In genomic region chr7:47543659-47544058, GRCh38 we compare ENCODE assay signal across 24 cellular contexts. TPM values are rescaled to one million over a fixed set of nuclear protein-coding genes. Genes with fewer than 3 reads are reported as not detected.
DNase-seq lines count a peak whose midpoint lies in the region; ATAC-seq and TF ChIP-seq lines count a peak whose summit lies in the region.
"Had no signal": no experiment of that assay in that cellular context is flagged by ENCODE, and none has a peak within 500 bp of the region (broad histone marks: within the 10 kb centered on the region; RNA-seq: fewer than 3 reads in every experiment).

No MANE protein-coding gene starts in this region.

- H3K23ac ChIP-seq in neuronal stem cell (ENCODE audit: low read depth, low read length, poor library complexity) = no peak overlapping the region

- H2BK5ac ChIP-seq in neuronal stem cell (ENCODE audit: low read length) = no peak overlapping the region

- no peak overlapping the region for H2BK120ac ChIP-seq in neuronal stem cell (ENCODE audit: low read depth, low read length)

- H3K4ac ChIP-seq in neuronal stem cell (ENCODE audit: low read length) = no peak overlapping the region

- no peak for TF ChIP-seq CTCF in Panc1 (IDR thresholded peaks at IDR 0.05)

- H3K4me3 ChIP-seq in BLaER1 (no peak overlapping the region; the same call in 1 of the 2 replicates), Panc1 (ENCODE audit: low read depth in 2 of 2, low read length in 2 of 2) (no peak overlapping the region), neuronal stem cell (ENCODE audit: low read length in 2 of 2) (no peak overlapping the region)
- no peak overlapping the region for H3K4me3 ChIP-seq in naive thymus-derived CD4-positive, alpha-beta T cell (ENCODE audit: low read length)
- H3K4me3 ChIP-seq: left ventricle myocardium inferior, neural progenitor cell, psoas muscle, thyroid gland had no signal

- CTCF ChIA-PET in Panc1 (lab: Charles Lee) = no interaction called here
- CTCF ChIA-PET in naive thymus-derived CD4-positive, alpha-beta T cell (lab: Charles Lee) = no interaction called here

- POLR2A ChIA-PET in Panc1 (lab: Charles Lee) = no interaction called here
- POLR2A ChIA-PET in naive thymus-derived CD4-positive, alpha-beta T cell (lab: Charles Lee) = no interaction called here

- no TSS peak for BruUV-seq in Panc1 (replicated peaks; lab: Mats Ljungman, UMichigan)

- H3K18ac ChIP-seq in neuronal stem cell (ENCODE audit: low read length) = no peak overlapping the region

- H3K36me3 ChIP-seq in BLaER1 (peaks cover 17% of the 10 kb centered on the region; the same call in 1 of the 2 replicates), Panc1 (ENCODE audit: control insufficient read depth, insufficient read depth, low read length) (no peaks in the 10 kb centered on the region), neuronal stem cell (replicated peaks in 1 of 2; ENCODE audit: control insufficient read depth in 2 of 2, insufficient read depth in 2 of 2, low read length in 2 of 2) (no peaks in the 10 kb centered on the region)
- no peaks in the 10 kb centered on the region for H3K36me3 ChIP-seq in naive thymus-derived CD4-positive, alpha-beta T cell (ENCODE audit: control insufficient read depth in 2 of 3, insufficient read depth in 3 of 3, low read length in 3 of 3)
- H3K36me3 ChIP-seq: left ventricle myocardium inferior, neural progenitor cell, thyroid gland had no signal

- H3K9me3 Mint-ChIP-seq in naive thymus-derived CD4-positive, alpha-beta T cell = peaks cover 0 to 7% (median 0%) of the 10 kb centered on the region in 11 donors
- no peaks in the 10 kb centered on the region for H3K9me3 Mint-ChIP-seq in T-helper 2 cell treated with Interferon-gamma antibody and Interleukin-4, amounts not matched to agents 5 μg/mL and 100 μg/mL, for 36 hours
- H3K9me3 Mint-ChIP-seq: activated naive CD4-positive, alpha-beta T cell treated with anti-CD3 and anti-CD28 coated beads, Interleukin-2, amount 50 U/mL, for 72 hours; activated T-helper 1 cell treated with anti-CD3 and anti-CD28 coated beads, Interleukin-12 subunit alpha, Interleukin-12 subunit beta, Interleukin-2, Interleukin-4 antibody, amounts not matched to agents 30 ng/mL and 10 ng/mL and 1 ng/mL, durations not matched to agents 14 hours and 24 hours and 36 hours; neural progenitor cell; stimulated activated effector memory CD8-positive, alpha-beta T cell treated with anti-CD3 and anti-CD28 coated beads, Interleukin-12 subunit alpha, Interleukin-12 subunit beta, amount 100 ng/mL, for 72 hours had no signal

- H3K9me3 ChIP-seq in BLaER1 (no peaks in the 10 kb centered on the region), Panc1 (ENCODE audit: control insufficient read depth, insufficient read depth, low read depth, low read length) (no peaks in the 10 kb centered on the region), neuronal stem cell (replicated peaks in 1 of 2; ENCODE audit: control insufficient read depth in 2 of 2, insufficient read depth in 1 of 2, low read depth in 1 of 2, low read length in 2 of 2) (no peaks in the 10 kb centered on the region)
- no peaks in the 10 kb centered on the region for H3K9me3 ChIP-seq in naive thymus-derived CD4-positive, alpha-beta T cell (ENCODE audit: control insufficient read depth in 2 of 3, low read length in 3 of 3)
- H3K9me3 ChIP-seq: left ventricle myocardium inferior, psoas muscle, thyroid gland had no signal

- no peak for DNase-seq in Panc1 (ENCODE audit: low read depth, low spot score)
- no peak for DNase-seq in naive thymus-derived CD4-positive, alpha-beta T cell
- DNase-seq in neuronal stem cell (ENCODE audit: low spot score) = no peak
- no peak for DNase-seq in NCI-H345 (lab: John Stamatoyannopoulos, UW)
- no peak for DNase-seq in T-helper 2 cell treated with Interferon-gamma antibody and Interleukin-4, amounts not matched to agents 5 μg/mL and 100 μg/mL, for 36 hours (ENCODE audit: low spot score)
- no peak for DNase-seq in central memory CD4-positive, alpha-beta T cell
- DNase-seq: activated CD4-positive, alpha-beta T cell treated with anti-CD3 and anti-CD28 coated beads for 48 hours; activated CD8-positive, alpha-beta memory T cell treated with anti-CD3 and anti-CD28 coated beads, Interleukin-2, amount 10 ng/mL, durations not matched to agents 7 days and 5 days; effector CD4-positive, alpha-beta T cell; erythroblast; foreskin fibroblast; KBM-7; left ventricle myocardium inferior; NCI-H1694 treated with DMSO at 0.1 percent for 48 hours; NCI-H82; psoas muscle; stimulated activated CD4-positive, alpha-beta T cell treated with anti-CD3 and anti-CD28 coated beads, Interleukin-2, amount 100 ng/mL, for 24 hours; thyroid gland had no signal

- H4K91ac ChIP-seq in neuronal stem cell (ENCODE audit: low read depth, low read length, poor library complexity) = no peak overlapping the region

- no peaks in the 10 kb centered on the region for H3K79me1 ChIP-seq in neuronal stem cell (ENCODE audit: low read depth, low read length)

- H3K4me1 ChIP-seq in BLaER1 (peaks cover 79% of the 10 kb centered on the region), Panc1 (ENCODE audit: control insufficient read depth, insufficient read depth, low read length) (peaks cover 100% of the 10 kb centered on the region), neuronal stem cell (ENCODE audit: control insufficient read depth in 2 of 2, insufficient read depth in 1 of 2, low read depth in 1 of 2, low read length in 2 of 2) (peaks cover 0 to 13% of the 10 kb centered on the region in 2 donors)
- H3K4me1 ChIP-seq in naive thymus-derived CD4-positive, alpha-beta T cell (ENCODE audit: control insufficient read depth in 2 of 2, insufficient read depth in 2 of 2, low read length in 2 of 2) = no peaks in the 10 kb centered on the region
- H3K4me1 ChIP-seq: psoas muscle, thyroid gland had no signal

- no peak overlapping the region for H3K14ac ChIP-seq in neuronal stem cell (ENCODE audit: low read length)

- H2BK12ac ChIP-seq in neuronal stem cell (ENCODE audit: low read length) = no peak overlapping the region

- no peak overlapping the region for H2BK15ac ChIP-seq in neuronal stem cell (ENCODE audit: low read length)

- H2AK5ac ChIP-seq in neuronal stem cell (ENCODE audit: low read depth, low read length) = no peak overlapping the region

- H3K4me2 ChIP-seq in BLaER1 (peak overlapping the region; percentile 73), neuronal stem cell (ENCODE audit: insufficient read depth, low read length, poor library complexity, severe bottlenecking) (no peak overlapping the region)
- H3K4me2 ChIP-seq: neural progenitor cell had no signal

- in situ Hi-C loops in Panc1 (cut with HindIII; ENCODE audit: low pct_unique_long_range_greater_than_20kb, low sequenced_read_pairs) = no loop called here

- peaks cover 2 to 15% (median 3%) of the 10 kb centered on the region in 5 donors for H3K27me3 Mint-ChIP-seq in naive thymus-derived CD4-positive, alpha-beta T cell
- H3K27me3 Mint-ChIP-seq in T-helper 2 cell treated with Interferon-gamma antibody and Interleukin-4, amounts not matched to agents 5 μg/mL and 100 μg/mL, for 36 hours (ENCODE audit: low read depth) = peaks cover 1% of the 10 kb centered on the region
- H3K27me3 Mint-ChIP-seq: activated CD8-positive, alpha-beta memory T cell treated with anti-CD3 and anti-CD28 coated beads, Interleukin-2, amount 10 ng/mL, durations not matched to agents 7 days and 5 days had no signal

- intact Hi-C loops in Panc1 (cut with micrococcal nuclease; ENCODE audit: unreplicated experiment) = no loop called here
- intact Hi-C loops in naive thymus-derived CD4-positive, alpha-beta T cell (cut with micrococcal nuclease) = no loop called here

- H3K9ac ChIP-seq in BLaER1 = peak overlapping the region; percentile 43; the same call in 1 of the 2 replicates
- no peak overlapping the region for H3K9ac ChIP-seq in neuronal stem cell (ENCODE audit: low read depth, low read length, poor library complexity)
- H3K9ac ChIP-seq: neural progenitor cell had no signal

- H4K8ac ChIP-seq in neuronal stem cell (ENCODE audit: low read depth, low read length) = no peak overlapping the region

- H3K4me1 Mint-ChIP-seq in naive thymus-derived CD4-positive, alpha-beta T cell = peaks cover 0 to under 1% (median 0%) of the 10 kb centered on the region in 7 donors
- H3K4me1 Mint-ChIP-seq in T-helper 2 cell treated with Interferon-gamma antibody and Interleukin-4, amounts not matched to agents 5 μg/mL and 100 μg/mL, for 36 hours (ENCODE audit: low read depth) = no peaks in the 10 kb centered on the region
- H3K4me1 Mint-ChIP-seq: activated CD8-positive, alpha-beta memory T cell treated with anti-CD3 and anti-CD28 coated beads, Interleukin-2, amount 10 ng/mL, durations not matched to agents 7 days and 5 days; stimulated activated effector memory CD8-positive, alpha-beta T cell treated with anti-CD3 and anti-CD28 coated beads, Interleukin-12 subunit alpha, Interleukin-12 subunit beta, amount 100 ng/mL, for 72 hours had no signal

- no peak overlapping the region for H3K27ac Mint-ChIP-seq in naive thymus-derived CD4-positive, alpha-beta T cell
- H3K27ac Mint-ChIP-seq in T-helper 2 cell treated with Interferon-gamma antibody and Interleukin-4, amounts not matched to agents 5 μg/mL and 100 μg/mL, for 36 hours = no peak overlapping the region
- H3K27ac Mint-ChIP-seq: activated CD8-positive, alpha-beta memory T cell treated with anti-CD3 and anti-CD28 coated beads, Interleukin-2, amount 10 ng/mL, durations not matched to agents 7 days and 5 days; activated naive CD4-positive, alpha-beta T cell treated with anti-CD3 and anti-CD28 coated beads, Interleukin-2, amount 50 U/mL, for 72 hours; activated T-helper 1 cell treated with anti-CD3 and anti-CD28 coated beads, Interleukin-12 subunit alpha, Interleukin-12 subunit beta, Interleukin-2, Interleukin-4 antibody, amounts not matched to agents 30 ng/mL and 10 ng/mL and 1 ng/mL, durations not matched to agents 14 hours and 24 hours and 36 hours; stimulated activated effector memory CD8-positive, alpha-beta T cell treated with anti-CD3 and anti-CD28 coated beads, Interleukin-12 subunit alpha, Interleukin-12 subunit beta, amount 100 ng/mL, for 72 hours had no signal

- WGBS in neuronal stem cell (ENCODE audit: extremely low coverage in 2 of 2, insufficient read length in 2 of 2, insufficient replicate concordance in 1 of 2), 2 donors = no CpG with 5 or more reads among the region's 7 CpGs

- H3K27ac ChIP-seq in BLaER1 = peak overlapping the region; percentile 48; the same call in 1 of the 2 replicates
- peak overlapping the region; percentile 99 for H3K27ac ChIP-seq in Panc1 (ENCODE audit: low read length)
- no peak overlapping the region for H3K27ac ChIP-seq in naive thymus-derived CD4-positive, alpha-beta T cell (ENCODE audit: low read depth, low read length)
- no peak overlapping the region for H3K27ac ChIP-seq in neuronal stem cell (replicated peaks; ENCODE audit: low read length)
- H3K27ac ChIP-seq: left ventricle myocardium inferior, neural progenitor cell, psoas muscle, thyroid gland had no signal

- peaks cover 56% of the 10 kb centered on the region for H4K20me1 ChIP-seq in BLaER1

- peak; percentile 58 for ATAC-seq in HG02610 (IDR thresholded peaks at IDR 0.05; ENCODE audit: unreplicated experiment)
- ATAC-seq in Panc1 = no peak
- ATAC-seq in naive thymus-derived CD4-positive, alpha-beta T cell = peak; percentile 11
- ATAC-seq: activated CD8-positive, alpha-beta memory T cell treated with anti-CD3 and anti-CD28 coated beads, Interleukin-2, amount 10 ng/mL, durations not matched to agents 7 days and 5 days; activated naive CD4-positive, alpha-beta T cell treated with anti-CD3 and anti-CD28 coated beads, Interleukin-2, amount 50 U/mL, for 72 hours; psoas muscle; stimulated activated effector memory CD8-positive, alpha-beta T cell treated with anti-CD3 and anti-CD28 coated beads, Interleukin-12 subunit alpha, Interleukin-12 subunit beta, amount 100 ng/mL, for 72 hours had no signal

- no peak overlapping the region for H2AFZ ChIP-seq in neuronal stem cell (ENCODE audit: low read length)
- H2AFZ ChIP-seq: neural progenitor cell had no signal

- no peak overlapping the region for H3K4me3 Mint-ChIP-seq in naive thymus-derived CD4-positive, alpha-beta T cell
- no peak overlapping the region for H3K4me3 Mint-ChIP-seq in T-helper 2 cell treated with Interferon-gamma antibody and Interleukin-4, amounts not matched to agents 5 μg/mL and 100 μg/mL, for 36 hours
- H3K4me3 Mint-ChIP-seq: activated CD8-positive, alpha-beta memory T cell treated with anti-CD3 and anti-CD28 coated beads, Interleukin-2, amount 10 ng/mL, durations not matched to agents 7 days and 5 days; activated T-helper 1 cell treated with anti-CD3 and anti-CD28 coated beads, Interleukin-12 subunit alpha, Interleukin-12 subunit beta, Interleukin-2, Interleukin-4 antibody, amounts not matched to agents 30 ng/mL and 10 ng/mL and 1 ng/mL, durations not matched to agents 14 hours and 24 hours and 36 hours; neural progenitor cell; stimulated activated effector memory CD8-positive, alpha-beta T cell treated with anti-CD3 and anti-CD28 coated beads, Interleukin-12 subunit alpha, Interleukin-12 subunit beta, amount 100 ng/mL, for 72 hours had no signal

- H3K27me3 ChIP-seq in BLaER1 (no peaks in the 10 kb centered on the region), Panc1 (ENCODE audit: control insufficient read depth, insufficient read depth, low read length) (no peaks in the 10 kb centered on the region), neuronal stem cell (ENCODE audit: control insufficient read depth in 3 of 3, insufficient read depth in 3 of 3, low read depth in 1 of 3, low read length in 3 of 3) (no peaks in the 10 kb centered on the region)
- H3K27me3 ChIP-seq in naive thymus-derived CD4-positive, alpha-beta T cell (ENCODE audit: control insufficient read depth in 2 of 2, insufficient read depth in 2 of 2, low read length in 2 of 2) = no peaks in the 10 kb centered on the region
- H3K27me3 ChIP-seq: neural progenitor cell, thyroid gland had no signal

- peaks cover 0 to 2% (median 0%) of the 10 kb centered on the region in 5 donors for H3K36me3 Mint-ChIP-seq in naive thymus-derived CD4-positive, alpha-beta T cell
- H3K36me3 Mint-ChIP-seq in T-helper 2 cell treated with Interferon-gamma antibody and Interleukin-4, amounts not matched to agents 5 μg/mL and 100 μg/mL, for 36 hours (ENCODE audit: low read depth) = no peaks in the 10 kb centered on the region
- H3K36me3 Mint-ChIP-seq: activated CD8-positive, alpha-beta memory T cell treated with anti-CD3 and anti-CD28 coated beads, Interleukin-2, amount 10 ng/mL, durations not matched to agents 7 days and 5 days; activated naive CD4-positive, alpha-beta T cell treated with anti-CD3 and anti-CD28 coated beads, Interleukin-2, amount 50 U/mL, for 72 hours; stimulated activated effector memory CD8-positive, alpha-beta T cell treated with anti-CD3 and anti-CD28 coated beads, Interleukin-12 subunit alpha, Interleukin-12 subunit beta, amount 100 ng/mL, for 72 hours had no signal

RNA-seq across cellular contexts. Expression of gene TNS3, which starts 38.3 kb away (rescaled TPM):
- 533 TPM for total RNA-seq in Panc1 (2021; ENCODE audit: unreplicated experiment)
- polyA plus RNA-seq in Panc1 (2012; ENCODE audit: insufficient read length) = 322 TPM
- total RNA-seq in naive thymus-derived CD4-positive, alpha-beta T cell = 10 to 100 TPM in 1 of 5 experiments, 1 to 10 TPM in 3, under 1 TPM in 1; 0.85 to 38.3 (median 2.6) TPM
- not detected for polyA plus RNA-seq in naive thymus-derived CD4-positive, alpha-beta T cell
- polyA plus RNA-seq in neuronal stem cell (2013, experiment 1 of 2) = 19.8 TPM
- 19.8 TPM for polyA plus RNA-seq in neuronal stem cell (2013, experiment 2 of 2)

Comparison
In these comparisons a context has a peak if more than half of its experiments do, and no peak if none do; other contexts are left out.
1. H3K27ac ChIP-seq: peak in BLaER1 (single experiment) and Panc1 (single experiment); none in naive thymus-derived CD4-positive, alpha-beta T cell (single experiment) and neuronal stem cell (single experiment).
2. RNA of gene TNS3, which starts 38.3 kb away (total RNA-seq): 533 TPM in Panc1 (single experiment); 0.85 to 38.3 TPM in naive thymus-derived CD4-positive, alpha-beta T cell; every median in the first group is over 10 times any median in the second.